Comparison of ENCODE assay signal across 19 cellular contexts in the genomic region with DNA sequence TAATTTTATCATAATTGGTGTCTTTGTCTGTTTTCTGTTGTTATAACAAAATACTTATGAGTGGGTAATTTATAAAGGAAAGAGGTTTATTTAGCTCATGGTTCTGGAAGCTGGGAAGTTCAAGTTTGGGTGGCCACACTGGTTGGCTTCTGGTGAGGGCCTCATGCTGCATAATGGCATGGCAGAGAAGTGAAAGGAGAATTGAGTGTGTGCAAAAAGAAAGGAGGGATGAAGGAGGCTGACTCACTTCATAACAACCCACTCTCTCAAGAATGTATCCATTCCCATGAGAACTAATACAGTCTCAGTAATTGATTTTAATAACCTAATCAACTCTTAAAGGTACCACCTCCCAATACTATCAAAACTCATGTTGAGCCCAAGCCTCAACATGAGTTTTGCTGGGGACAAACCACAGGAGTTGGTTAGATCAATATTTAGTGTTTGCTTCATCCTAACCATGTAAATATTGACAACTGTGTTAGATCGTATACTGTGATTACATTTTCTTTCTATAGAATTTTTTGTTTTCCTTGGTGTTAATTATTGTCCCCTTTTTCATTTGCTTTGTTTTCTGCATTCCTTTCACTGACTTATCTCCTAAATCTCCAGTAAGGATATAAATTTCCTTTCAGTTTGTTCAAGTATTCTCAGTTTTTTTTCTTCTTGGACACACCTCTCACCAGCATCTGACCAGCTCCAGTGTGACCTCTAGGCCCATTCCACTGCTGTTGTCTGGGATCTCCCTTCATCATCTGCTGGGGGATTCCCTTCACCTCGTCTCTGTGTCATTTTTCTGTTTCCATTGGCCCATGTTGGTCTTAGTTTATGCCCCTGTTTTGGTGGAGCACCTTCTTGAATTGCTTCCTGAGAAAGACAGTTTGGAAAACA. TPM values are rescaled to one million over a fixed set of nuclear protein-coding genes. Genes with fewer than 3 reads are reported as not detected.
DNase-seq lines count a peak whose midpoint lies in the region; ATAC-seq and TF ChIP-seq lines count a peak whose summit lies in the region.
"Had no signal": no experiment of that assay in that cellular context is flagged by ENCODE, and none has a peak within 500 bp of the region (broad histone marks: within the 10 kb centered on the region; RNA-seq: fewer than 3 reads in every experiment).

No MANE protein-coding gene starts in this region.

- no peak overlapping the region for H2BK5ac ChIP-seq in mesenchymal stem cell (ENCODE audit: low read depth, low read length, poor library complexity, severe bottlenecking)

- H2BK15ac ChIP-seq in mesenchymal stem cell (ENCODE audit: low read depth, poor library complexity, severe bottlenecking): no peak overlapping the region

- peaks cover 7% of the 10 kb centered on the region for H3K4me1 ChIP-seq in mesenchymal stem cell (ENCODE audit: control insufficient read depth, insufficient read depth, low read depth, low read length)

- H3K27ac ChIP-seq in VCaP: peak overlapping the region; percentile 5; the same call in 1 of the 2 replicates
- H3K27ac ChIP-seq in mesenchymal stem cell (ENCODE audit: low read length, poor library complexity, severe bottlenecking): no peak overlapping the region

- no peak overlapping the region for H2BK12ac ChIP-seq in mesenchymal stem cell (ENCODE audit: low read length in 2 of 2)

- no peak overlapping the region for H2AK5ac ChIP-seq in mesenchymal stem cell (ENCODE audit: low read length, severe bottlenecking)

- no peaks in the 10 kb centered on the region for H3K9me3 ChIP-seq in mesenchymal stem cell (ENCODE audit: control insufficient read depth, low read length)
- H3K9me3 ChIP-seq: SK-N-SH had no signal

- no peak for TF ChIP-seq CTCF in VCaP (conservative IDR thresholded peaks at IDR 0.05)

- no peak overlapping the region for H3K14ac ChIP-seq in mesenchymal stem cell (ENCODE audit: low read length in 2 of 2)

- no peak overlapping the region for H4K91ac ChIP-seq in mesenchymal stem cell (ENCODE audit: low read length)

- H3K4me3 ChIP-seq in mesenchymal stem cell (ENCODE audit: insufficient read depth in 1 of 2, low read depth in 1 of 2, low read length in 2 of 2): no peak overlapping the region

- peaks cover 3% of the 10 kb centered on the region for H3K79me1 ChIP-seq in mesenchymal stem cell (replicated peaks; ENCODE audit: low read length, poor library complexity, severe bottlenecking)

- H3K18ac ChIP-seq in mesenchymal stem cell (ENCODE audit: low read depth in 1 of 2, low read length in 2 of 2): no peak overlapping the region

- 58% methylated on average over 1 of the region's 2 CpGs for WGBS in mesenchymal stem cell

- no peak overlapping the region for H3K23ac ChIP-seq in mesenchymal stem cell (ENCODE audit: low read length in 2 of 2)

- H3K4ac ChIP-seq in mesenchymal stem cell (ENCODE audit: low read depth in 1 of 2, low read length in 2 of 2): no peak overlapping the region

- ATAC-seq in GM21786 (IDR thresholded peaks at IDR 0.05; ENCODE audit: unreplicated experiment) (no peak), HG03342 (IDR thresholded peaks at IDR 0.05; ENCODE audit: unreplicated experiment) (no peak)

- no peak overlapping the region for H3K9ac ChIP-seq in mesenchymal stem cell (ENCODE audit: low read length)
- H3K9ac ChIP-seq: SK-N-SH had no signal

- H2AFZ ChIP-seq in mesenchymal stem cell (ENCODE audit: low read depth, low read length): no peak overlapping the region

- H4K8ac ChIP-seq in mesenchymal stem cell (ENCODE audit: low read length): no peak overlapping the region

- H3K36me3 ChIP-seq in mesenchymal stem cell (ENCODE audit: control insufficient read depth in 1 of 2, insufficient read depth in 2 of 2, low read depth in 1 of 2, low read length in 2 of 2): peaks cover 6 to 38% of the 10 kb centered on the region in 2 experiments

- DNase-seq in NCI-H748 (lab: John Stamatoyannopoulos, UW; ENCODE audit: unreplicated experiment) (peak; percentile 38), NCI-H748 treated with DMSO at 0.1 percent for 48 hours (lab: John Stamatoyannopoulos, UW) (no peak), iris pigment epithelial cell (ENCODE audit: low read depth) (peak; percentile 2), mesenchymal stem cell (no peak), NCI-H2171 treated with DMSO at 0.1 percent for 48 hours (lab: John Stamatoyannopoulos, UW) (no peak)
- DNase-seq: CD4-positive, alpha-beta T cell; DMS153; H7; HFFc6; NCI-H1048; NCI-H1436; NCI-H2081; NCI-H510A treated with DMSO at 0.1 percent for 48 hours; SHP77; SK-N-SH had no signal

- no peak overlapping the region for H3K4me2 ChIP-seq in mesenchymal stem cell (ENCODE audit: low read length, poor library complexity, severe bottlenecking)
- H3K4me2 ChIP-seq: SK-N-SH had no signal

- no peaks in the 10 kb centered on the region for H3K27me3 ChIP-seq in mesenchymal stem cell (ENCODE audit: control insufficient read depth in 1 of 2, insufficient read depth in 1 of 2, low read length in 2 of 2)

- H2BK120ac ChIP-seq in mesenchymal stem cell (ENCODE audit: low read depth, low read length): no peak overlapping the region

RNA-seq across cellular contexts. Expression of gene SCGN, which starts 54.8 kb away (rescaled TPM):
- not detected for polyA plus RNA-seq in mesenchymal stem cell (2013, experiment 1 of 2)
- polyA plus RNA-seq in mesenchymal stem cell (2013, experiment 2 of 2): not detected
- polyA plus RNA-seq: BJ, SK-N-SH had no signal

Comparison
In these comparisons a context has a peak if more than half of its experiments do, and no peak if none do; other contexts are left out.
1. DNase-seq: peak in NCI-H748 (single experiment) and iris pigment epithelial cell (single experiment); none in NCI-H748 treated with DMSO at 0.1 percent for 48 hours (single experiment), mesenchymal stem cell (single experiment) and NCI-H2171 treated with DMSO at 0.1 percent for 48 hours (single experiment).